ENCODE assay signal across 8 cellular contexts in the genomic region with DNA sequence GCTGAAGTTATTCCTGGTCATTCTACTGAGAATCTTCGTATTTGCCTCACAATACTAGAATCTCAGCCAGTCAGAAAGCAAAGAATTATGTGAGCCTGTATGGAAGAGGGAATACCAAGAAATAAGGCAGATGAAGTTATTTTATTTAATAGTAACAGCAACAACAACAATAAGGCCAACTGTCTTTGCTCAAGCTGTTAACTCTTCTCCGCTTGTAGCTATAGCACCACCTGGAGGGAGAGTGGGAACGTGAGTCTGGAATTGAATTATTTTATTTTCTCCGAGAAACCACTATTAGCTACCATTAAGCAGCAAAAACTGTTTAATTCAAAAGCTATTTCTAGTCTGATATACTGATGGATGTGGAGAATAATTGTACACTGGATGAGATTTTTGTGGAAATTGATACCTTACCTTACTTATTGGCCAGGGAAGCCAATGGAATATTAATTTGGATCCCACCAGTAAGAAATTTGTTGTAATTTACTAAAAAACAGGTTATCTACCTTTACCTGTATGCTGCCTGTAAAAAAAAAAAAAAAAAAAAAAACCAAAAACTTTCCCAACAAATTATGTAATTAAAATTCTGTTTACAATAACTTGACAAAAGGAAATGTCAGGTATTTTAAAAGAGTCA. TPM values are rescaled to one million over a fixed set of nuclear protein-coding genes. Genes with fewer than 3 reads are reported as not detected.
DNase-seq lines count a peak whose midpoint lies in the region; ATAC-seq and TF ChIP-seq lines count a peak whose summit lies in the region.

No MANE protein-coding gene starts in this region.

- H3K36me3 Mint-ChIP-seq in WTC11 = peaks cover 6% of the 10 kb centered on the region

- no peaks in the 10 kb centered on the region for H3K27me3 ChIP-seq in parathyroid adenoma (ENCODE audit: control insufficient read depth, insufficient read depth, low read length)

- TF ChIP-seq CTCF in WTC11 (IDR thresholded peaks at IDR 0.05) (peak; percentile 46), parathyroid adenoma (IDR thresholded peaks at IDR 0.05) (peak; percentile 55)

- H3K27ac Mint-ChIP-seq in WTC11 = 0 out of 2 replicates have a peak overlapping the region, but pooled peaks have one; percentile 67

- POLR2A ChIA-PET in WTC11 (lab: Charles Lee) = no interaction called here

- peaks cover 4% of the 10 kb centered on the region for H3K79me2 ChIP-seq in parathyroid adenoma

- H3K4me3 ChIP-seq in parathyroid adenoma (ENCODE audit: low read depth, low read length) = no peak overlapping the region

- H3K27ac ChIP-seq in parathyroid adenoma = no peak overlapping the region

- H3K36me3 ChIP-seq in parathyroid adenoma (ENCODE audit: control insufficient read depth, insufficient read depth, low read length) = no peaks in the 10 kb centered on the region

- H2AFZ ChIP-seq in parathyroid adenoma = no peak overlapping the region

- H3K4me1 Mint-ChIP-seq in WTC11 = no peaks in the 10 kb centered on the region

- CTCF ChIA-PET in WTC11 (lab: Charles Lee) = interaction anchor here (0.6 to 3.1 kb wide), 39 partner anchors 8 to 698 kb away, joined by 3 to 43 read pairs (median 4); a partner anchor contains a TSS

- no peak overlapping the region for H3K9ac ChIP-seq in parathyroid adenoma

- ATAC-seq in WTC11 = peak; percentile 59
- ATAC-seq in GM18861 (IDR thresholded peaks at IDR 0.05; ENCODE audit: unreplicated experiment) = no peak
- no peak for ATAC-seq in GM21737 (IDR thresholded peaks at IDR 0.05; ENCODE audit: unreplicated experiment)

- no peak overlapping the region for H3K4me2 ChIP-seq in parathyroid adenoma (ENCODE audit: low read length)

- H3K4me1 ChIP-seq in parathyroid adenoma = no peaks in the 10 kb centered on the region

- H3K9me3 ChIP-seq in parathyroid adenoma (ENCODE audit: control insufficient read depth, low read length) = no peaks in the 10 kb centered on the region

- peak; percentile 19 for DNase-seq in stimulated activated CD4-positive, alpha-beta T cell treated with anti-CD3 and anti-CD28 coated beads, Interleukin-15, amount 100 ng/mL, for 24 hours
- DNase-seq in stimulated activated CD4-positive, alpha-beta T cell treated with anti-CD3 and anti-CD28 coated beads, Interleukin-4, amount 100 ng/mL, for 4 hours = no peak
- DNase-seq in NCI-H1092 treated with DMSO at 0.1 percent for 48 hours (lab: John Stamatoyannopoulos, UW) (peak; percentile 49), WTC11 (ENCODE audit: low spot score) (peak; percentile 28), germinal center (ENCODE audit: low spot score) (peak; percentile 14)

- no peaks in the 10 kb centered on the region for H3K27me3 Mint-ChIP-seq in WTC11 (ENCODE audit: low read depth)

- peaks cover 2% of the 10 kb centered on the region for H3K9me3 Mint-ChIP-seq in WTC11

- H3K4me3 Mint-ChIP-seq in WTC11 = no peak overlapping the region

TF ChIP-seq in WTC11, 78 proteins besides CTCF, POLR2A, EP300 and RAD21:
- no peak for TF ChIP-seq NFATC4 (CRISPR knock-in tag; IDR thresholded peaks at IDR 0.05)
- no peak for TF ChIP-seq HMGA2 (CRISPR knock-in tag; IDR thresholded peaks at IDR 0.05)
- TF ChIP-seq, protein P1, sequence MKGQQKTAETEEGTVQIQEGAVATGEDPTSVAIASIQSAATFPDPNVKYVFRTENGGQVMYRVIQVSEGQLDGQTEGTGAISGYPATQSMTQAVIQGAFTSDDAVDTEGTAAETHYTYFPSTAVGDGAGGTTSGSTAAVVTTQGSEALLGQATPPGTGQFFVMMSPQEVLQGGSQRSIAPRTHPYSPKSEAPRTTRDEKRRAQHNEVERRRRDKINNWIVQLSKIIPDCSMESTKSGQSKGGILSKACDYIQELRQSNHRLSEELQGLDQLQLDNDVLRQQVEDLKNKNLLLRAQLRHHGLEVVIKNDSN (CRISPR knock-in tag; IDR thresholded peaks at IDR 0.05) = no peak
- TF ChIP-seq NR2C2 (CRISPR knock-in tag; IDR thresholded peaks at IDR 0.05) = no peak

RNA-seq across cellular contexts. Expression of a gene that starts 50.1 kb away (rescaled TPM):
- 8.9 to 10.1 TPM (median 9.8 TPM) in 3 replicates for total RNA-seq in WTC11 (2021)

Comparison
In these comparisons a context has a peak if more than half of its experiments do, and no peak if none do; other contexts are left out.
1. DNase-seq: peak in stimulated activated CD4-positive, alpha-beta T cell treated with anti-CD3 and anti-CD28 coated beads, Interleukin-15, amount 100 ng/mL, for 24 hours (single experiment), NCI-H1092 treated with DMSO at 0.1 percent for 48 hours (single experiment), WTC11 (single experiment) and germinal center (single experiment); none in stimulated activated CD4-positive, alpha-beta T cell treated with anti-CD3 and anti-CD28 coated beads, Interleukin-4, amount 100 ng/mL, for 4 hours (0 of 2).